8 cellular contexts compared by ENCODE assay signal in genomic region chrX:136496768-136497555, GRCh38. TPM values are rescaled to one million over a fixed set of nuclear protein-coding genes. Genes with fewer than 3 reads are reported as not detected.
DNase-seq lines count a peak whose midpoint lies in the region; ATAC-seq and TF ChIP-seq lines count a peak whose summit lies in the region.

No MANE protein-coding gene starts in this region.

- H3K27me3 ChIP-seq in BLaER1: peaks cover 68% of the 10 kb centered on the region
- H3K27me3 ChIP-seq in colonic mucosa: no peaks in the 10 kb centered on the region

- intact Hi-C loops in colonic mucosa (cut with DNase I): loop anchor here (10.0 kb wide), 1 partner anchor 512 kb away; the partner anchor contains the start of gene SLC9A6
- intact Hi-C loops in left colon (cut with DNase I, micrococcal nuclease): no loop called here

- H3K9ac ChIP-seq in BLaER1 (peak overlapping the region; percentile 82), colonic mucosa (ENCODE audit: low read depth in 2 of 2, low read length in 2 of 2) (peak overlapping the region; percentile 55 to 60)

- TF ChIP-seq CTCF in colonic mucosa (IDR thresholded peaks at IDR 0.05): no peak

- ATAC-seq in GM19324 (IDR thresholded peaks at IDR 0.05; ENCODE audit: low FRiP score, unreplicated experiment): peak; percentile 85
- peak; percentile 70 for ATAC-seq in HG03457 (IDR thresholded peaks at IDR 0.05; ENCODE audit: unreplicated experiment)
- ATAC-seq in left colon: peak; percentile 89

- H3K9me3 ChIP-seq in BLaER1 (no peaks in the 10 kb centered on the region), colonic mucosa (no peaks in the 10 kb centered on the region)

- H3K4me3 ChIP-seq in BLaER1 (peak overlapping the region; percentile 76), colonic mucosa (peak overlapping the region; percentile 61)

- H3K36me3 ChIP-seq in BLaER1 (peaks cover 7% of the 10 kb centered on the region; the same call in 1 of the 2 replicates), colonic mucosa (no peaks in the 10 kb centered on the region)

- H4K20me1 ChIP-seq in BLaER1: peaks cover 24% of the 10 kb centered on the region; the same call in 1 of the 2 replicates

- H3K4me1 ChIP-seq in BLaER1 (peaks cover 17% of the 10 kb centered on the region), colonic mucosa (no peaks in the 10 kb centered on the region)

- peak; percentile 40 for DNase-seq in NCI-H524 treated with DMSO at 0.1 percent for 48 hours (lab: John Stamatoyannopoulos, UW)
- DNase-seq in activated CD4-positive, alpha-beta T cell treated with anti-CD3 and anti-CD28 coated beads for 48 hours: peak; percentile 90
- DNase-seq in colonic mucosa: peak; percentile 87
- DNase-seq in left colon: peak; percentile 86 to 89
- DNase-seq in stimulated activated CD4-positive, alpha-beta T cell treated with anti-CD3 and anti-CD28 coated beads, Interleukin-1b, Interleukin-23, amount 100 ng/mL, for 24 hours (ENCODE audit: low read depth in 4 of 4, low spot score in 1 of 4): peak; percentile 49 to 80 (median 64)

- peak overlapping the region; percentile 83 for H3K27ac ChIP-seq in BLaER1
- H3K27ac ChIP-seq in colonic mucosa: peak overlapping the region; percentile 90

- H3K4me2 ChIP-seq in BLaER1: peak overlapping the region; percentile 67

RNA-seq across cellular contexts. Expression of gene HTATSF1, which starts 0.4 kb away (rescaled TPM):
- total RNA-seq in colonic mucosa (10 to 100 TPM; 30.6 to 35.9 TPM), left colon (10 to 100 TPM; 30.4 to 35.3 TPM)

RNA-seq across cellular contexts. Expression of gene BRS3, which starts 9.2 kb away (rescaled TPM):
- total RNA-seq in colonic mucosa (not detected), left colon (not detected)

RNA-seq across cellular contexts. Expression of gene VGLL1, which starts 35.1 kb away (rescaled TPM):
- not detected for total RNA-seq in colonic mucosa
- total RNA-seq in left colon: not detected

Comparison
In these comparisons a context has a peak if more than half of its experiments do, and no peak if none do; other contexts are left out.
1. Peak in every context shown above with its lines: DNase-seq, ATAC-seq, H3K4me3 ChIP-seq and H3K27ac ChIP-seq.
2. DNase-seq: peak in every context shown above with its lines; median percentile 90 in activated CD4-positive, alpha-beta T cell treated with anti-CD3 and anti-CD28 coated beads for 48 hours; 88 in left colon; 87 in colonic mucosa; 64 in stimulated activated CD4-positive, alpha-beta T cell treated with anti-CD3 and anti-CD28 coated beads, Interleukin-1b, Interleukin-23, amount 100 ng/mL, for 24 hours; 40 in NCI-H524 treated with DMSO at 0.1 percent for 48 hours.